In the genomic region with DNA sequence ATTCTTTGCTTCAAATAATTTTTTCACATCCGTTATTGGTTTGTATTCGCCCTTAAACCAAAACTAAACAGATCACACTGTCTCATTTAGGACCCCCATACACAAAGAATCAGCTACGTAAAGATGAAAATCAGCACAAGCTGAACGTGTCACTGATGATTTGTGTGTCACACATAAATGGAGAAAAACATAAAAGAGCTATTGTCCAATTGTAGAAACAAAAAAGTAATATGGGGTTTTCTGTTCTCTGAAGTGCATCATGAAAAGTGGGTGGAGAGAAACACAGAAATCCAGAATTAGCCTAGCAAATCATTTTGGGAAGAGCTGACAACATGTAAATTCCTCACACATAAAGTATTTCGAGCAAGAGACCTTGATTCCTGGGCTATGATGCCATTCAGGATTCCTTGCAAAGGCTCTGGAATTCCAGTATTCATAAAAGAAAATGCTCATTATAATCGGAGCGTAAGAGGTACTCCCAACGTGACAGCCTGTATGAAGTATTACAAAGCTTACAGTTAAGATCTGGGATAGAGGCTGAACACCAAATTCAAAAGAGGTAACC, we compare ENCODE assay signal across 1 cellular context.
TF ChIP-seq lines count a peak whose summit lies in the region.

No MANE protein-coding gene starts in this region.

TF ChIP-seq in H1, 55 proteins besides CTCF, POLR2A, EP300 and RAD21:
- TF ChIP-seq CEBPB (IDR thresholded peaks at IDR 0.05; ENCODE audit: low read depth, low read length): no peak
- TF ChIP-seq, protein P1, sequence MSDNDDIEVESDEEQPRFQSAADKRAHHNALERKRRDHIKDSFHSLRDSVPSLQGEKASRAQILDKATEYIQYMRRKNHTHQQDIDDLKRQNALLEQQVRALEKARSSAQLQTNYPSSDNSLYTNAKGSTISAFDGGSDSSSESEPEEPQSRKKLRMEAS (IDR thresholded peaks at IDR 0.05): no peak
- no peak for TF ChIP-seq RFX5 (IDR thresholded peaks at IDR 0.05; ENCODE audit: borderline replicate concordance, low read depth, low read length)
- no peak for TF ChIP-seq KDM5A (IDR thresholded peaks at IDR 0.05; ENCODE audit: low read length)
- no peak for TF ChIP-seq BACH1 (IDR thresholded peaks at IDR 0.05; ENCODE audit: low read length)
- TF ChIP-seq TEAD4 (IDR thresholded peaks at IDR 0.05; ENCODE audit: low read depth, low read length): no peak
- no peak for TF ChIP-seq FOSL1 (IDR thresholded peaks at IDR 0.05; ENCODE audit: insufficient read depth, low read depth, low read length)
- TF ChIP-seq, protein P2, sequence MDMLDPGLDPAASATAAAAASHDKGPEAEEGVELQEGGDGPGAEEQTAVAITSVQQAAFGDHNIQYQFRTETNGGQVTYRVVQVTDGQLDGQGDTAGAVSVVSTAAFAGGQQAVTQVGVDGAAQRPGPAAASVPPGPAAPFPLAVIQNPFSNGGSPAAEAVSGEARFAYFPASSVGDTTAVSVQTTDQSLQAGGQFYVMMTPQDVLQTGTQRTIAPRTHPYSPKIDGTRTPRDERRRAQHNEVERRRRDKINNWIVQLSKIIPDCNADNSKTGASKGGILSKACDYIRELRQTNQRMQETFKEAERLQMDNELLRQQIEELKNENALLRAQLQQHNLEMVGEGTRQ (IDR thresholded peaks at IDR 0.05; ENCODE audit: low read length): no peak
- TF ChIP-seq GTF2F1 (IDR thresholded peaks at IDR 0.05; ENCODE audit: borderline replicate concordance, low read depth, low read length): no peak
- TF ChIP-seq ASH2L (IDR thresholded peaks at IDR 0.05; ENCODE audit: low read length): no peak
- TF ChIP-seq SAP30 (IDR thresholded peaks at IDR 0.05; ENCODE audit: insufficient read depth, insufficient replicate concordance, low read length): no peak
- TF ChIP-seq YY1 (IDR thresholded peaks at IDR 0.05; ENCODE audit: low read depth, low read length): no peak
- no peak for TF ChIP-seq KDM4A (IDR thresholded peaks at IDR 0.05; ENCODE audit: low read depth, low read length, severe bottlenecking)
- no peak for TF ChIP-seq JUND (IDR thresholded peaks at IDR 0.05; ENCODE audit: low read length)
- no peak for TF ChIP-seq POU5F1 (IDR thresholded peaks at IDR 0.05; ENCODE audit: low read depth, low read length)
- no peak for TF ChIP-seq NANOG (IDR thresholded peaks at IDR 0.05; ENCODE audit: insufficient read depth, low read depth, low read length, poor library complexity, severe bottlenecking)
- TF ChIP-seq BCL11A (IDR thresholded peaks at IDR 0.05; ENCODE audit: low read depth in 2 of 2, low read length in 2 of 2): no peak
- TF ChIP-seq, protein P3, sequence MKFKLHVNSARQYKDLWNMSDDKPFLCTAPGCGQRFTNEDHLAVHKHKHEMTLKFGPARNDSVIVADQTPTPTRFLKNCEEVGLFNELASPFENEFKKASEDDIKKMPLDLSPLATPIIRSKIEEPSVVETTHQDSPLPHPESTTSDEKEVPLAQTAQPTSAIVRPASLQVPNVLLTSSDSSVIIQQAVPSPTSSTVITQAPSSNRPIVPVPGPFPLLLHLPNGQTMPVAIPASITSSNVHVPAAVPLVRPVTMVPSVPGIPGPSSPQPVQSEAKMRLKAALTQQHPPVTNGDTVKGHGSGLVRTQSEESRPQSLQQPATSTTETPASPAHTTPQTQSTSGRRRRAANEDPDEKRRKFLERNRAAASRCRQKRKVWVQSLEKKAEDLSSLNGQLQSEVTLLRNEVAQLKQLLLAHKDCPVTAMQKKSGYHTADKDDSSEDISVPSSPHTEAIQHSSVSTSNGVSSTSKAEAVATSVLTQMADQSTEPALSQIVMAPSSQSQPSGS (IDR thresholded peaks at IDR 0.05; ENCODE audit: low read length): no peak
- TF ChIP-seq JUN (IDR thresholded peaks at IDR 0.05; ENCODE audit: low read depth, low read length): no peak
- TF ChIP-seq RBBP5 (IDR thresholded peaks at IDR 0.05; ENCODE audit: borderline replicate concordance, low read depth, low read length): no peak
